ENCODE assay signal across 1 cellular context in genomic region chr10:50409965-50410811, GRCh38.
TF ChIP-seq lines count a peak whose summit lies in the region.

No MANE protein-coding gene starts in this region.

TF ChIP-seq in SK-N-SH treated with all-trans-retinoic acid at 6 μM for 48 hours, 23 proteins besides CTCF, POLR2A, EP300 and RAD21 (continued from another document):
- TF ChIP-seq TSHZ2 (CRISPR knock-in tag; IDR thresholded peaks at IDR 0.05) (no peak), SNAI2 (CRISPR knock-in tag; IDR thresholded peaks at IDR 0.05) (no peak)
TF ChIP-seq in SK-N-SH treated with all-trans-retinoic acid at 6 μM for 48 hours: peak in this region for 0.
